ENCODE assay signal across 8 cellular contexts in genomic region chr6:110813813-110814487, GRCh38. TPM values are rescaled to one million over a fixed set of nuclear protein-coding genes. Genes with fewer than 3 reads are reported as not detected.
DNase-seq lines count a peak whose midpoint lies in the region; ATAC-seq and TF ChIP-seq lines count a peak whose summit lies in the region.

No MANE protein-coding gene starts in this region.

- H3K4me2 ChIP-seq in smooth muscle cell, result peak overlapping the region; percentile 89

- H3K27ac ChIP-seq in iPS-18a (ENCODE audit: low read length) (no peak overlapping the region), smooth muscle cell (ENCODE audit: low read depth) (no peak overlapping the region)

- H3K9ac ChIP-seq in iPS-18a (ENCODE audit: low read length) (peak overlapping the region; percentile 92), smooth muscle cell (ENCODE audit: low read depth) (peak overlapping the region; percentile 81)

- in situ Hi-C loops in KBM-7 (cut with MboI; ENCODE audit: low pct_unique_long_range_greater_than_20kb, low sequenced_read_pairs), result no loop called here

- DNase-seq in NCI-H82 (lab: John Stamatoyannopoulos, UW) (peak; percentile 64), NCI-H82 treated with DMSO at 0.1 percent for 48 hours (lab: John Stamatoyannopoulos, UW; ENCODE audit: unreplicated experiment) (no peak), KBM-7 (peak; percentile 66), smooth muscle cell (lab: John Stamatoyannopoulos, UW; ENCODE audit: unreplicated experiment) (no peak)
- peak in 1 of 2 donors; percentile 2 for DNase-seq in activated naive CD4-positive, alpha-beta T cell treated with anti-CD3 and anti-CD28 coated beads, Interleukin-2, amount 50 U/mL, for 72 hours (ENCODE audit: low spot score in 2 of 2)

- H3K4me3 ChIP-seq in iPS-18a (ENCODE audit: low read length) (peak overlapping the region; percentile 90), smooth muscle cell (peak overlapping the region; percentile 93)

- no peak for TF ChIP-seq CTCF in smooth muscle cell (IDR thresholded peaks at IDR 0.05; ENCODE audit: borderline replicate concordance, insufficient read depth, poor library complexity, severe bottlenecking)

- H3K27ac Mint-ChIP-seq in activated naive CD4-positive, alpha-beta T cell treated with anti-CD3 and anti-CD28 coated beads, Interleukin-2, amount 50 U/mL, for 72 hours, result peak overlapping the region; percentile 97 to 98

- H3K4me1 ChIP-seq in iPS-18a (ENCODE audit: control insufficient read depth, low read depth, low read length) (peaks cover 11% of the 10 kb centered on the region), smooth muscle cell (ENCODE audit: low read depth) (peaks cover 21% of the 10 kb centered on the region)

- H4K20me1 ChIP-seq in smooth muscle cell (ENCODE audit: low read depth), result peaks cover 31% of the 10 kb centered on the region

- H3K36me3 ChIP-seq in iPS-18a (ENCODE audit: control insufficient read depth, low read depth, low read length) (no peaks in the 10 kb centered on the region), smooth muscle cell (ENCODE audit: low read depth) (no peaks in the 10 kb centered on the region)

- H3K36me3 Mint-ChIP-seq in activated naive CD4-positive, alpha-beta T cell treated with anti-CD3 and anti-CD28 coated beads, Interleukin-2, amount 50 U/mL, for 72 hours, result peaks cover 10 to 12% of the 10 kb centered on the region in 2 donors

- 11% methylated on average over 20 of the region's 20 CpGs for WGBS in smooth muscle cell (ENCODE audit: low lambda C conversion rate)

- ATAC-seq in activated naive CD4-positive, alpha-beta T cell treated with anti-CD3 and anti-CD28 coated beads, Interleukin-2, amount 50 U/mL, for 72 hours, result no peak
- ATAC-seq in HG03045 (IDR thresholded peaks at IDR 0.05; ENCODE audit: unreplicated experiment), result no peak
- ATAC-seq in HG02798 (IDR thresholded peaks at IDR 0.05; ENCODE audit: poor library complexity, unreplicated experiment), result no peak

- no peaks in the 10 kb centered on the region for H3K27me3 ChIP-seq in iPS-18a (ENCODE audit: control insufficient read depth, insufficient read depth, low read length)
- no peaks in the 10 kb centered on the region for H3K27me3 ChIP-seq in smooth muscle cell (ENCODE audit: low read depth)

- peaks cover 55% of the 10 kb centered on the region for H3K79me2 ChIP-seq in smooth muscle cell (ENCODE audit: low read depth)

- H3K9me3 ChIP-seq in iPS-18a (ENCODE audit: control insufficient read depth, low read depth, low read length) (no peaks in the 10 kb centered on the region), smooth muscle cell (replicated peaks; ENCODE audit: low read depth) (no peaks in the 10 kb centered on the region)

- no peaks in the 10 kb centered on the region for H3K9me3 Mint-ChIP-seq in activated naive CD4-positive, alpha-beta T cell treated with anti-CD3 and anti-CD28 coated beads, Interleukin-2, amount 50 U/mL, for 72 hours

- H3F3A ChIP-seq in smooth muscle cell (ENCODE audit: low read depth), result peaks cover 5% of the 10 kb centered on the region

- peak overlapping the region; percentile 68 for H2AFZ ChIP-seq in smooth muscle cell (ENCODE audit: low read depth)

RNA-seq across cellular contexts. Expression of gene CDK19, which starts 1.3 kb away (rescaled TPM):
- total RNA-seq in activated naive CD4-positive, alpha-beta T cell treated with anti-CD3 and anti-CD28 coated beads, Interleukin-2, amount 50 U/mL, for 72 hours, result 10 to 100 TPM; 14.3 to 17.9 TPM
- total RNA-seq in smooth muscle cell, result 14.0 and 17.1 TPM in 2 replicates
- 3.7 and 4.4 TPM in 2 replicates for polyA plus RNA-seq in smooth muscle cell

Comparison
In these comparisons a context has a peak if more than half of its experiments do, and no peak if none do; other contexts are left out.
1. DNase-seq: peak in NCI-H82 (single experiment) and KBM-7 (single experiment); none in NCI-H82 treated with DMSO at 0.1 percent for 48 hours (single experiment) and smooth muscle cell (single experiment).